ENCODE assay signal across 15 cellular contexts in the genomic region with DNA sequence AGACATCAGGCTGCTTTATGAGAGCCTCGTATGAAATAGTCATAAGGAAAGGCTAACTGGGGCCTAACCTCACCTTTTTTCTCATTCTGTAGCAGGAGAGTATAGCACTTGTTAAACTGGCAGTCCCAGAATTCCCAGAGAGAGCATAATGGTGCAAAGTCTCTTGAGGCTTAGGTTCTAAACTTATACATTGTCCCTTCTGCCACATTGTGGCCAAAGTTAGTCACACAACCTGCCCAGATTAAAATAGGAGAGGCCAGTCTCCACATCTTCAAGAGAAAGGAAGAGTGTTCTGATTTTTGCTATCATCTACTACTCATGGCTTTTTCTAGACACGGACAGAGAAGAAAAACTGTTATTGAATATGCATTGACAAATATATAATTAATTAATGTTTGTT.
DNase-seq lines count a peak whose midpoint lies in the region; ATAC-seq and TF ChIP-seq lines count a peak whose summit lies in the region.
"Had no signal": no experiment of that assay in that cellular context is flagged by ENCODE, and none has a peak within 500 bp of the region (broad histone marks: within the 10 kb centered on the region; RNA-seq: fewer than 3 reads in every experiment).

No MANE protein-coding gene starts in this region.

- H3K4me3 Mint-ChIP-seq in WTC11, result no peak overlapping the region
- H3K4me3 Mint-ChIP-seq: CD4-positive, CD25-positive, alpha-beta regulatory T cell had no signal

- POLR2A ChIA-PET in WTC11 (lab: Charles Lee), result no interaction called here

- CTCF ChIA-PET in WTC11 (lab: Charles Lee), result interaction anchor here (1.2 kb wide), 1 partner anchor 445 kb away, joined by 3 read pairs; no protein-coding TSS in a partner anchor

- no peak overlapping the region for H3K27ac Mint-ChIP-seq in WTC11
- H3K27ac Mint-ChIP-seq: CD4-positive, CD25-positive, alpha-beta regulatory T cell had no signal

- peaks cover 3% of the 10 kb centered on the region; the same call in 1 of the 2 replicates for H3K27me3 Mint-ChIP-seq in WTC11 (ENCODE audit: low read depth)
- H3K27me3 Mint-ChIP-seq: CD4-positive, CD25-positive, alpha-beta regulatory T cell had no signal

- peak; percentile 1 for DNase-seq in EH (ENCODE audit: low read depth)
- peak; percentile 7 for DNase-seq in HT1080 (ENCODE audit: low read depth)
- DNase-seq in WTC11 (ENCODE audit: low spot score), result no peak
- DNase-seq in iPS-NIHi11 (ENCODE audit: low spot score), result peak; percentile 4
- no peak for DNase-seq in SKM-1 (lab: John Stamatoyannopoulos, UW; ENCODE audit: unreplicated experiment)
- DNase-seq in HK-2 (ENCODE audit: unreplicated experiment), result no peak
- no peak for DNase-seq in NCI-H748 treated with DMSO at 0.1 percent for 48 hours (lab: John Stamatoyannopoulos, UW)
- DNase-seq: CD4-positive, CD25-positive, alpha-beta regulatory T cell; DMS79; KBM-7; NCI-H1092 treated with DMSO at 0.1 percent for 48 hours; NCI-H1694; NCI-H345; NCI-H526 had no signal

- ATAC-seq in WTC11 (peak; percentile 58; the same call in 1 of the 2 replicates), esophagus mucosa (no peak)

- H3K4me1 Mint-ChIP-seq in WTC11, result no peaks in the 10 kb centered on the region
- H3K4me1 Mint-ChIP-seq: CD4-positive, CD25-positive, alpha-beta regulatory T cell had no signal

- peaks cover 8% of the 10 kb centered on the region for H3K9me3 Mint-ChIP-seq in WTC11

- H3K36me3 Mint-ChIP-seq in WTC11, result peaks cover 3% of the 10 kb centered on the region; the same call in 1 of the 2 replicates
- H3K36me3 Mint-ChIP-seq: CD4-positive, CD25-positive, alpha-beta regulatory T cell had no signal

- no peak for TF ChIP-seq CTCF in WTC11 (IDR thresholded peaks at IDR 0.05)

TF ChIP-seq in WTC11, 78 proteins besides CTCF, POLR2A, EP300 and RAD21:
- TF ChIP-seq TEAD1 (CRISPR knock-in tag; IDR thresholded peaks at IDR 0.05) (no peak), EMX1 (CRISPR knock-in tag; IDR thresholded peaks at IDR 0.05) (no peak), SMAD4 (CRISPR knock-in tag; IDR thresholded peaks at IDR 0.05) (no peak), RELA (CRISPR knock-in tag; IDR thresholded peaks at IDR 0.05; ENCODE audit: borderline replicate concordance) (no peak), MYBL2 (CRISPR knock-in tag; IDR thresholded peaks at IDR 0.05) (no peak), ZNF121 (CRISPR knock-in tag; IDR thresholded peaks at IDR 0.05) (no peak), ATF1 (CRISPR knock-in tag; IDR thresholded peaks at IDR 0.05) (no peak), ZNF317 (CRISPR knock-in tag; IDR thresholded peaks at IDR 0.05; ENCODE audit: borderline replicate concordance, low read depth) (no peak), GRHL2 (CRISPR knock-in tag; IDR thresholded peaks at IDR 0.05; ENCODE audit: insufficient replicate concordance, severe bottlenecking) (no peak)
- TF ChIP-seq, protein P1, sequence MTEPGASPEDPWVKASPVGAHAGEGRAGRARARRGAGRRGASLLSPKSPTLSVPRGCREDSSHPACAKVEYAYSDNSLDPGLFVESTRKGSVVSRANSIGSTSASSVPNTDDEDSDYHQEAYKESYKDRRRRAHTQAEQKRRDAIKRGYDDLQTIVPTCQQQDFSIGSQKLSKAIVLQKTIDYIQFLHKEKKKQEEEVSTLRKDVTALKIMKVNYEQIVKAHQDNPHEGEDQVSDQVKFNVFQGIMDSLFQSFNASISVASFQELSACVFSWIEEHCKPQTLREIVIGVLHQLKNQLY (CRISPR knock-in tag; IDR thresholded peaks at IDR 0.05), result no peak
- TF ChIP-seq, protein P2, sequence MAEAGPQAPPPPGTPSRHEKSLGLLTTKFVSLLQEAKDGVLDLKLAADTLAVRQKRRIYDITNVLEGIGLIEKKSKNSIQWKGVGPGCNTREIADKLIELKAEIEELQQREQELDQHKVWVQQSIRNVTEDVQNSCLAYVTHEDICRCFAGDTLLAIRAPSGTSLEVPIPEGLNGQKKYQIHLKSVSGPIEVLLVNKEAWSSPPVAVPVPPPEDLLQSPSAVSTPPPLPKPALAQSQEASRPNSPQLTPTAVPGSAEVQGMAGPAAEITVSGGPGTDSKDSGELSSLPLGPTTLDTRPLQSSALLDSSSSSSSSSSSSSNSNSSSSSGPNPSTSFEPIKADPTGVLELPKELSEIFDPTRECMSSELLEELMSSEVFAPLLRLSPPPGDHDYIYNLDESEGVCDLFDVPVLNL (CRISPR knock-in tag; IDR thresholded peaks at IDR 0.05; ENCODE audit: borderline replicate concordance, low read depth), result no peak
- TF ChIP-seq, protein P3, sequence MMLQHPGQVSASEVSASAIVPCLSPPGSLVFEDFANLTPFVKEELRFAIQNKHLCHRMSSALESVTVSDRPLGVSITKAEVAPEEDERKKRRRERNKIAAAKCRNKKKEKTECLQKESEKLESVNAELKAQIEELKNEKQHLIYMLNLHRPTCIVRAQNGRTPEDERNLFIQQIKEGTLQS (CRISPR knock-in tag; conservative IDR thresholded peaks at IDR 0.05), result no peak

Comparison
In these comparisons a context has a peak if more than half of its experiments do, and no peak if none do; other contexts are left out.
1. DNase-seq: peak in EH (single experiment), HT1080 (single experiment) and iPS-NIHi11 (single experiment); none in WTC11 (single experiment), SKM-1 (single experiment), HK-2 (single experiment) and NCI-H748 treated with DMSO at 0.1 percent for 48 hours (single experiment).